Comparison of ENCODE assay signal across 10 cellular contexts in genomic region chr22:44703269-44703870, GRCh38. TPM values are rescaled to one million over a fixed set of nuclear protein-coding genes. Genes with fewer than 3 reads are reported as not detected.
DNase-seq lines count a peak whose midpoint lies in the region; ATAC-seq, FAIRE-seq and TF ChIP-seq lines count a peak whose summit lies in the region.
"Had no signal": no experiment of that assay in that cellular context is flagged by ENCODE, and none has a peak within 500 bp of the region (broad histone marks: within the 10 kb centered on the region; RNA-seq: fewer than 3 reads in every experiment).

No MANE protein-coding gene starts in this region.

- peaks cover 1% of the 10 kb centered on the region for H3K36me3 Mint-ChIP-seq in activated naive CD4-positive, alpha-beta T cell treated with anti-CD3 and anti-CD28 coated beads for 36 hours (ENCODE audit: low read depth)
- H3K36me3 Mint-ChIP-seq in activated naive CD4-positive, alpha-beta T cell treated with anti-CD3 and anti-CD28 coated beads, Interleukin-2, amount 50 U/mL, for 72 hours = no peaks in the 10 kb centered on the region
- H3K36me3 Mint-ChIP-seq in memory B cell = peaks cover 6% of the 10 kb centered on the region

- H3K4me1 Mint-ChIP-seq in activated naive CD4-positive, alpha-beta T cell treated with anti-CD3 and anti-CD28 coated beads for 36 hours (ENCODE audit: low read depth) = peaks cover 20% of the 10 kb centered on the region
- H3K4me1 Mint-ChIP-seq in memory B cell = peaks cover 12% of the 10 kb centered on the region

- intact Hi-C loops in activated naive CD4-positive, alpha-beta T cell treated with anti-CD3 and anti-CD28 coated beads for 36 hours (cut with micrococcal nuclease) = no loop called here
- intact Hi-C loops in GM12878 (cut with micrococcal nuclease; ENCODE audit: unreplicated experiment) (no loop called here), transverse colon (cut with DNase I; ENCODE audit: low total_unique reads) (no loop called here)

- POLR2A ChIA-PET in GM12878 (lab: Charles Lee) (no interaction called here), HEK293T (lab: Yijun Ruan, JAX) (interaction anchor here (0.9 kb wide), 1 partner anchor 16 kb away, joined by 4 read pairs; no protein-coding TSS in a partner anchor)

- no peak for DNase-seq in activated naive CD4-positive, alpha-beta T cell treated with anti-CD3 and anti-CD28 coated beads for 36 hours
- DNase-seq in activated naive CD4-positive, alpha-beta T cell treated with anti-CD3 and anti-CD28 coated beads, Interleukin-2, amount 50 U/mL, for 72 hours (ENCODE audit: low spot score in 2 of 2) = no peak
- DNase-seq in GM12878 (ENCODE audit: low read depth, low spot score) = no peak
- DNase-seq in memory B cell (ENCODE audit: low spot score in 2 of 2) = no peak
- DNase-seq in transverse colon = no peak
- DNase-seq in HEK293T (ENCODE audit: extremely low spot score) = no peak
- no peak for DNase-seq in HUDEP-2 (lab: John Stamatoyannopoulos, UW; ENCODE audit: unreplicated experiment in 76 of 76)
- DNase-seq: activated CD4-positive, alpha-beta T cell treated with anti-CD3 and anti-CD28 coated beads for 48 hours; NCI-H1694 had no signal

- no peaks in the 10 kb centered on the region for H4K20me1 ChIP-seq in GM12878 (ENCODE audit: control insufficient read depth, insufficient read depth)

- H3K4me1 ChIP-seq in GM12878 (ENCODE audit: control insufficient read depth, insufficient read depth, low read length) = no peaks in the 10 kb centered on the region; the same call in none of the 2 replicates
- H3K4me1 ChIP-seq in transverse colon = peaks cover 4 to 31% (median 17%) of the 10 kb centered on the region in 4 donors

- no peak for ATAC-seq in activated naive CD4-positive, alpha-beta T cell treated with anti-CD3 and anti-CD28 coated beads, Interleukin-2, amount 50 U/mL, for 72 hours
- no peak for ATAC-seq in GM12878
- no peak for ATAC-seq in memory B cell (ENCODE audit: low read depth)
- ATAC-seq in GM21737 (IDR thresholded peaks at IDR 0.05; ENCODE audit: unreplicated experiment) = no peak

- H3K9me3 ChIP-seq in GM12878 (replicated peaks; ENCODE audit: control insufficient read depth, insufficient read depth, low read length) (no peaks in the 10 kb centered on the region; the same call in 2 of the 3 replicates), transverse colon (no peaks in the 10 kb centered on the region)

- 84% methylated on average over 22 of the region's 22 CpGs for WGBS in GM12878 (ENCODE audit: insufficient coverage, insufficient replicate concordance, low lambda C conversion rate, missing lambda C conversion rate)
- 36 to 40% methylated on average over 1 to 20 of the region's 22 CpGs for WGBS in transverse colon (ENCODE audit: low coverage in 1 of 2), 2 donors

- no peak overlapping the region for H2AFZ ChIP-seq in GM12878 (ENCODE audit: control insufficient read depth, low read depth, low read length)

- H3K9ac ChIP-seq in GM12878 (ENCODE audit: control insufficient read depth, insufficient read depth, low read length) = no peak overlapping the region

- no peak overlapping the region for H3K27ac Mint-ChIP-seq in activated naive CD4-positive, alpha-beta T cell treated with anti-CD3 and anti-CD28 coated beads for 36 hours
- H3K27ac Mint-ChIP-seq in activated naive CD4-positive, alpha-beta T cell treated with anti-CD3 and anti-CD28 coated beads, Interleukin-2, amount 50 U/mL, for 72 hours = no peak overlapping the region
- no peak overlapping the region for H3K27ac Mint-ChIP-seq in memory B cell

- RAD21 ChIA-PET in GM12878 (lab: Charles Lee; ENCODE audit: unreplicated experiment) = no interaction called here

- no peaks in the 10 kb centered on the region for H3K9me3 Mint-ChIP-seq in activated naive CD4-positive, alpha-beta T cell treated with anti-CD3 and anti-CD28 coated beads for 36 hours
- H3K9me3 Mint-ChIP-seq in activated naive CD4-positive, alpha-beta T cell treated with anti-CD3 and anti-CD28 coated beads, Interleukin-2, amount 50 U/mL, for 72 hours = no peaks in the 10 kb centered on the region
- no peaks in the 10 kb centered on the region for H3K9me3 Mint-ChIP-seq in memory B cell

- peaks cover 0 to 8% of the 10 kb centered on the region in 2 experiments; a peak in 1 of 4 replicates for H3K27me3 ChIP-seq in GM12878 (replicated peaks in 1 of 2; ENCODE audit: control insufficient read depth in 2 of 2, insufficient read depth in 2 of 2, low read length in 1 of 2)
- no peaks in the 10 kb centered on the region for H3K27me3 ChIP-seq in transverse colon

- H3K4me3 Mint-ChIP-seq in activated naive CD4-positive, alpha-beta T cell treated with anti-CD3 and anti-CD28 coated beads for 36 hours = peak overlapping the region; percentile 73
- H3K4me3 Mint-ChIP-seq in memory B cell = peak overlapping the region; percentile 72

- in situ Hi-C loops in GM12878 (cut with MboI) (no loop called here), transverse colon (cut with MboI; ENCODE audit: low pct_ligation_motif_present in 1 of 4, low pct_unique_long_range_greater_than_20kb in 1 of 4, low sequenced_read_pairs in 3 of 4) (no loop called here)

- TF ChIP-seq CTCF in GM12878 (IDR thresholded peaks at IDR 0.05 in 2 of 3, conservative IDR thresholded peaks at IDR 0.05 in 1 of 3; ENCODE audit: control insufficient read depth in 2 of 3, extremely low read depth in 1 of 3, insufficient read depth in 1 of 3, low read depth in 3 of 3, low read length in 3 of 3) (no peak), transverse colon (IDR thresholded peaks at IDR 0.05) (no peak)

- H3K27ac ChIP-seq in GM12878 (ENCODE audit: control insufficient read depth, insufficient read depth) (no peak overlapping the region), transverse colon (peak overlapping the region in 3 of 4 donors; percentile 85 to 89 (median 87))

- H3K36me3 ChIP-seq in GM12878 (ENCODE audit: control insufficient read depth in 2 of 2, insufficient read depth in 2 of 2, low read length in 1 of 2) = no peaks in the 10 kb centered on the region
- no peaks in the 10 kb centered on the region for H3K36me3 ChIP-seq in transverse colon

- H3K27me3 Mint-ChIP-seq in activated naive CD4-positive, alpha-beta T cell treated with anti-CD3 and anti-CD28 coated beads for 36 hours (ENCODE audit: low read depth) = no peaks in the 10 kb centered on the region
- H3K27me3 Mint-ChIP-seq in memory B cell = no peaks in the 10 kb centered on the region

- TF ChIP-seq POLR2A in GM12878 (IDR thresholded peaks at IDR 0.05; ENCODE audit: low read depth, low read length) = no peak
- TF ChIP-seq POLR2A in transverse colon (IDR thresholded peaks at IDR 0.05) = no peak

- no peak for TF ChIP-seq RAD21 in GM12878 (IDR thresholded peaks at IDR 0.05; ENCODE audit: insufficient read depth, low read depth, low read length)

- CTCF ChIA-PET in activated naive CD4-positive, alpha-beta T cell treated with anti-CD3 and anti-CD28 coated beads for 36 hours (lab: Charles Lee) = interaction anchor here (0.6 kb wide), 1 partner anchor 93 kb away, joined by 3 read pairs; no protein-coding TSS in a partner anchor
- CTCF ChIA-PET in GM12878 (lab: Yijun Ruan, JAX) (interaction anchor here (1.3 to 2.7 kb wide), 2 partner anchors 19 to 30 kb away, joined by 3 to 13 read pairs; no protein-coding TSS in a partner anchor), HEK293T (lab: Yijun Ruan, JAX) (interaction anchor here (0.6 kb wide), 2 partner anchors 16 to 714 kb away, joined by 3 read pairs; no protein-coding TSS in a partner anchor)

- H3K4me2 ChIP-seq in GM12878 (ENCODE audit: control insufficient read depth, insufficient read depth) = 0 out of 2 replicates have a peak overlapping the region, but pooled peaks have one; percentile 74

- no TSS peak for BruUV-seq in GM12878 (replicated peaks; lab: Mats Ljungman, UMichigan)

- no peaks in the 10 kb centered on the region for H3K79me2 ChIP-seq in GM12878 (ENCODE audit: control insufficient read depth, insufficient read depth, low read length)

- SMC1A ChIA-PET in GM12878 (lab: Charles Lee; ENCODE audit: uncharacterized antibody, unreplicated experiment) = interaction anchor here (0.6 to 1.8 kb wide), 3 partner anchors 9 to 514 kb away, joined by 3 read pairs; no protein-coding TSS in a partner anchor

- H3K4me3 ChIP-seq in GM12878 (no peak overlapping the region), transverse colon (peak overlapping the region; percentile 68 to 79 (median 74))

- TF ChIP-seq EP300 in GM12878 (IDR thresholded peaks at IDR 0.05; ENCODE audit: borderline replicate concordance in 1 of 2, control insufficient read depth in 1 of 2, low read depth in 2 of 2, low read length in 2 of 2) (no peak), transverse colon (IDR thresholded peaks at IDR 0.05; ENCODE audit: low read depth) (no peak)

- FAIRE-seq in GM12878 (lab: Jason Lieb, UNC) = no peak

RNA-seq across cellular contexts. Expression of gene PRR5, which starts 1.4 kb away (rescaled TPM):
- total RNA-seq in activated naive CD4-positive, alpha-beta T cell treated with anti-CD3 and anti-CD28 coated beads for 36 hours = 10 to 100 TPM in 1 of 2 experiments, 1 to 10 TPM in 1; 7.9 to 10.2 TPM
- 10 to 100 TPM; 11.0 to 15.4 TPM for total RNA-seq in activated naive CD4-positive, alpha-beta T cell treated with anti-CD3 and anti-CD28 coated beads, Interleukin-2, amount 50 U/mL, for 72 hours
- 8.9 and 12.5 TPM in 2 replicates for total RNA-seq in GM12878 (2013; cell fraction: nucleolus; rRNA removed)
- 0.54 and 1.6 TPM in 2 replicates for total RNA-seq in GM12878 (2014; rRNA removed)
- 0.89 and 0.92 TPM in 2 replicates for total RNA-seq in GM12878 (2014; rRNA removed; fragmentation: Illumina TruSeq; extraction: Trizol)
- total RNA-seq in GM12878 (2021) = 4.5 and 5.3 TPM in 2 replicates
- 0.21 TPM for polyA plus RNA-seq in GM12878 (2011; ENCODE audit: low read depth)
- 4.7 and 9.4 TPM in 2 replicates for polyA plus RNA-seq in GM12878 (2011; rRNA removed)
- polyA plus RNA-seq in GM12878 (2011; cell fraction: cytosol; rRNA removed) = 12.9 and 16.4 TPM in 2 replicates
- polyA plus RNA-seq in GM12878 (2011; cell fraction: nucleus; rRNA removed) = 50.2 TPM in 2 replicates
- 1.5 and 1.6 TPM in 2 replicates for polyA plus RNA-seq in GM12878 (2012)
- 0.59 TPM in 1 of 2 replicates, not detected in the other for polyA plus RNA-seq in GM12878 (2014; fragmentation: Illumina TruSeq; extraction: Trizol)
- polyA plus RNA-seq in GM12878 (2014; fragmentation: Nextera tagmentation; extraction: Ambion mirVana) = under 1 TPM; 0.03 to 0.13 TPM
- 2.9 TPM in 2 replicates for polyA plus RNA-seq in GM12878 (2014; rRNA removed)
- polyA plus RNA-seq in GM12878 (2016; fragmentation: Nextera tagmentation; extraction: Ambion mirVana) = 1 to 10 TPM; 1.3 to 1.8 TPM
- 15.9 and 21.4 TPM in 2 replicates for polyA minus RNA-seq in GM12878 (2011; rRNA and poly(A)+ RNA removed)
- 7.8 and 9.0 TPM in 2 replicates for polyA minus RNA-seq in GM12878 (2011; cell fraction: cytosol; rRNA and poly(A)+ RNA removed)
- polyA minus RNA-seq in GM12878 (2011; cell fraction: nucleus; rRNA and poly(A)+ RNA removed) = 15.1 and 24.5 TPM in 2 replicates
- 10 to 100 TPM; 17.7 to 68.3 (median 22.2) TPM for total RNA-seq in transverse colon

RNA-seq across cellular contexts. Expression of gene ARHGAP8, which starts 49.0 kb away (rescaled TPM):
- total RNA-seq in activated naive CD4-positive, alpha-beta T cell treated with anti-CD3 and anti-CD28 coated beads for 36 hours = 1 to 10 TPM; 1.6 to 2.7 TPM
- 1 to 10 TPM; 2.4 to 6.5 TPM for total RNA-seq in activated naive CD4-positive, alpha-beta T cell treated with anti-CD3 and anti-CD28 coated beads, Interleukin-2, amount 50 U/mL, for 72 hours
- 0.46 and 0.61 TPM in 2 replicates for total RNA-seq in GM12878 (2013; cell fraction: nucleolus; rRNA removed)
- total RNA-seq in GM12878 (2014; rRNA removed) = not detected in 2 replicates
- total RNA-seq in GM12878 (2014; rRNA removed; fragmentation: Illumina TruSeq; extraction: Trizol) = not detected in 2 replicates
- total RNA-seq in GM12878 (2021) = not detected in 2 replicates
- polyA plus RNA-seq in GM12878 (2011; ENCODE audit: low read depth) = not detected
- 0.17 and 0.33 TPM in 2 replicates for polyA plus RNA-seq in GM12878 (2011; rRNA removed)
- polyA plus RNA-seq in GM12878 (2011; cell fraction: cytosol; rRNA removed) = 0.18 and 0.50 TPM in 2 replicates
- polyA plus RNA-seq in GM12878 (2011; cell fraction: nucleus; rRNA removed) = 0.50 and 1.1 TPM in 2 replicates
- polyA plus RNA-seq in GM12878 (2012) = 0.06 TPM in 1 of 2 replicates, not detected in the other
- not detected in 2 replicates for polyA plus RNA-seq in GM12878 (2014; fragmentation: Illumina TruSeq; extraction: Trizol)
- polyA plus RNA-seq in GM12878 (2014; fragmentation: Nextera tagmentation; extraction: Ambion mirVana) = not detected
- not detected in 2 replicates for polyA plus RNA-seq in GM12878 (2014; rRNA removed)
- polyA plus RNA-seq in GM12878 (2016; fragmentation: Nextera tagmentation; extraction: Ambion mirVana) = not detected
- 0.15 TPM in 1 of 2 replicates, not detected in the other for polyA minus RNA-seq in GM12878 (2011; rRNA and poly(A)+ RNA removed)
- polyA minus RNA-seq in GM12878 (2011; cell fraction: cytosol; rRNA and poly(A)+ RNA removed) = not detected in 2 replicates
- polyA minus RNA-seq in GM12878 (2011; cell fraction: nucleus; rRNA and poly(A)+ RNA removed) = 0.24 and 0.38 TPM in 2 replicates
- total RNA-seq in transverse colon = 10 to 100 TPM; 28.6 to 51.5 (median 31.5) TPM
